Comparison of ENCODE assay signal across 1 cellular context in genomic region chr7:17991866-17992648, GRCh38.
TF ChIP-seq lines count a peak whose summit lies in the region.

No MANE protein-coding gene starts in this region.

TF ChIP-seq in SK-N-SH, 30 proteins besides CTCF, POLR2A, EP300 and RAD21 (continued from another document):
- TF ChIP-seq, protein P1, sequence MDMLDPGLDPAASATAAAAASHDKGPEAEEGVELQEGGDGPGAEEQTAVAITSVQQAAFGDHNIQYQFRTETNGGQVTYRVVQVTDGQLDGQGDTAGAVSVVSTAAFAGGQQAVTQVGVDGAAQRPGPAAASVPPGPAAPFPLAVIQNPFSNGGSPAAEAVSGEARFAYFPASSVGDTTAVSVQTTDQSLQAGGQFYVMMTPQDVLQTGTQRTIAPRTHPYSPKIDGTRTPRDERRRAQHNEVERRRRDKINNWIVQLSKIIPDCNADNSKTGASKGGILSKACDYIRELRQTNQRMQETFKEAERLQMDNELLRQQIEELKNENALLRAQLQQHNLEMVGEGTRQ (IDR thresholded peaks at IDR 0.05; ENCODE audit: borderline replicate concordance, low read depth, low read length), result no peak
- TF ChIP-seq TEAD4 (IDR thresholded peaks at IDR 0.05; ENCODE audit: borderline replicate concordance, insufficient read depth) (no peak), RXRA (IDR thresholded peaks at IDR 0.05; ENCODE audit: borderline replicate concordance, low read depth) (no peak)
